In genomic region chr11:10304495-10305261, GRCh38 we compare ENCODE assay signal across 8 cellular contexts. TPM values are rescaled to one million over a fixed set of nuclear protein-coding genes. Genes with fewer than 3 reads are reported as not detected.
A peak's percentile ranks its signal among the peaks of the same experiment; 100 is the strongest.
DNase-seq lines count a peak whose midpoint lies in the region; ATAC-seq and TF ChIP-seq lines count a peak whose summit lies in the region.

A gene with protein sequence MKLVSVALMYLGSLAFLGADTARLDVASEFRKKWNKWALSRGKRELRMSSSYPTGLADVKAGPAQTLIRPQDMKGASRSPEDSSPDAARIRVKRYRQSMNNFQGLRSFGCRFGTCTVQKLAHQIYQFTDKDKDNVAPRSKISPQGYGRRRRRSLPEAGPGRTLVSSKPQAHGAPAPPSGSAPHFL (plus strand): TSS chr11:10305073. CDS start chr11:10305701, 628 bp downstream.

- H2AFZ ChIP-seq in neural cell (ENCODE audit: low read depth, low read length): no peak within 1 kb of the TSS

- H3K4me2 ChIP-seq in BLaER1: peak within 1 kb of the TSS; percentile 97
- no peak within 1 kb of the TSS for H3K4me2 ChIP-seq in neural cell (ENCODE audit: low read length)

- H3K27me3 Mint-ChIP-seq in activated naive CD4-positive, alpha-beta T cell treated with anti-CD3 and anti-CD28 coated beads, Interleukin-2, amount 10 ng/mL, durations not matched to agents 7 days and 5 days: peaks cover 94% of the 10 kb centered on the region

- H3F3A ChIP-seq in neural cell (ENCODE audit: insufficient read depth, low read length, poor library complexity, severe bottlenecking): no peaks in the 10 kb centered on the region

- no peak within 1 kb of the TSS for H3K9ac ChIP-seq in BLaER1
- no peak within 1 kb of the TSS for H3K9ac ChIP-seq in neural cell (ENCODE audit: low read length)

- H3K4me1 Mint-ChIP-seq in activated naive CD4-positive, alpha-beta T cell treated with anti-CD3 and anti-CD28 coated beads, Interleukin-2, amount 10 ng/mL, durations not matched to agents 7 days and 5 days: peaks cover 66% of the 10 kb centered on the region

- TF ChIP-seq POLR2A in GM18505 (IDR thresholded peaks at IDR 0.05; ENCODE audit: borderline replicate concordance, extremely low read depth, insufficient read depth, insufficient read length) (peak; percentile 37), vagina (IDR thresholded peaks at IDR 0.05) (peak in 1 of 2 donors; percentile 96)

- H3K4me3 ChIP-seq in BLaER1 (peak within 1 kb of the TSS; percentile 70), neural cell (ENCODE audit: low read length) (peak within 1 kb of the TSS; percentile 64), vagina (peak within 1 kb of the TSS; percentile 84 to 85)

- H3K27me3 ChIP-seq in BLaER1: peaks cover 100% of the 10 kb centered on the region
- peaks cover 94% of the 10 kb centered on the region for H3K27me3 ChIP-seq in neural cell (ENCODE audit: insufficient read depth, low read depth, low read length)
- H3K27me3 ChIP-seq in vagina: no peaks in the 10 kb centered on the region

- no peaks in the 10 kb centered on the region for H3K36me3 ChIP-seq in BLaER1
- H3K36me3 ChIP-seq in neural cell (ENCODE audit: insufficient read depth, low read length): no peaks in the 10 kb centered on the region
- H3K36me3 ChIP-seq in vagina: no peaks in the 10 kb centered on the region

- H3K27ac ChIP-seq in BLaER1 (no peak within 1 kb of the TSS), neural cell (ENCODE audit: low read length) (no peak within 1 kb of the TSS), vagina (peak within 1 kb of the TSS; percentile 96)

- TF ChIP-seq EP300 in neural cell (conservative IDR thresholded peaks at IDR 0.05; ENCODE audit: poor library complexity, severe bottlenecking): no peak

- TF ChIP-seq RAD21 in neural cell (conservative IDR thresholded peaks at IDR 0.05): no peak

- CTCF ChIA-PET in activated naive CD4-positive, alpha-beta T cell treated with anti-CD3 and anti-CD28 coated beads, Interleukin-2, amount 10 ng/mL, durations not matched to agents 7 days and 5 days (lab: Charles Lee): interaction anchor here (0.8 to 4.6 kb wide), 10 partner anchors 9 to 556 kb away, joined by 3 to 47 read pairs (median 5); no protein-coding TSS in a partner anchor

- intact Hi-C loops in vagina (cut with DNase I): loop anchor here (5.0 to 10.0 kb wide), 4 partner anchors 320 to 690 kb away; no protein-coding TSS in a partner anchor

- peaks cover 7% of the 10 kb centered on the region for H3K36me3 Mint-ChIP-seq in activated naive CD4-positive, alpha-beta T cell treated with anti-CD3 and anti-CD28 coated beads, Interleukin-2, amount 10 ng/mL, durations not matched to agents 7 days and 5 days

- peak within 1 kb of the TSS; percentile 95 for H3K4me3 Mint-ChIP-seq in activated naive CD4-positive, alpha-beta T cell treated with anti-CD3 and anti-CD28 coated beads, Interleukin-2, amount 10 ng/mL, durations not matched to agents 7 days and 5 days

- H3K9me3 ChIP-seq in BLaER1 (no peaks in the 10 kb centered on the region), neural cell (ENCODE audit: low read length) (no peaks in the 10 kb centered on the region), vagina (no peaks in the 10 kb centered on the region)

- H3K4me1 ChIP-seq in BLaER1 (peaks cover 71% of the 10 kb centered on the region), vagina (peaks cover 52% of the 10 kb centered on the region)

- ATAC-seq in GM18505 (IDR thresholded peaks at IDR 0.05; ENCODE audit: unreplicated experiment) (no peak), HG03039 (IDR thresholded peaks at IDR 0.05; ENCODE audit: unreplicated experiment) (no peak)

- no peaks in the 10 kb centered on the region for H3K9me3 Mint-ChIP-seq in activated naive CD4-positive, alpha-beta T cell treated with anti-CD3 and anti-CD28 coated beads, Interleukin-2, amount 10 ng/mL, durations not matched to agents 7 days and 5 days

- H3K27ac Mint-ChIP-seq in activated naive CD4-positive, alpha-beta T cell treated with anti-CD3 and anti-CD28 coated beads, Interleukin-2, amount 10 ng/mL, durations not matched to agents 7 days and 5 days: no peak within 1 kb of the TSS

- peak; percentile 79 for DNase-seq in NCI-H748 treated with DMSO at 0.1 percent for 48 hours (lab: John Stamatoyannopoulos, UW)
- peak; percentile 53 for DNase-seq in activated naive CD4-positive, alpha-beta T cell treated with anti-CD3 and anti-CD28 coated beads, Interleukin-2, amount 10 ng/mL, durations not matched to agents 7 days and 5 days
- DNase-seq in germinal center (ENCODE audit: low spot score): peak; percentile 48
- DNase-seq in vagina (ENCODE audit: extremely low spot score in 2 of 2): peak in 1 of 2 donors; percentile 94

- no peaks in the 10 kb centered on the region for H3K79me2 ChIP-seq in neural cell (replicated peaks; ENCODE audit: insufficient read depth, low read length)

- no peaks in the 10 kb centered on the region for H3K9me2 ChIP-seq in neural cell (ENCODE audit: insufficient read depth, low read length)

- peaks cover 74% of the 10 kb centered on the region for H4K20me1 ChIP-seq in BLaER1
- H4K20me1 ChIP-seq in neural cell (ENCODE audit: insufficient read depth): no peaks in the 10 kb centered on the region

- TF ChIP-seq CTCF in neural cell (IDR thresholded peaks at IDR 0.05; ENCODE audit: poor library complexity, severe bottlenecking) (peak; percentile 56), vagina (IDR thresholded peaks at IDR 0.05) (peak; percentile 41 to 73 (median 46))

TF ChIP-seq in neural cell, 6 proteins besides CTCF, POLR2A, EP300 and RAD21:
- no peak for TF ChIP-seq MXI1 (conservative IDR thresholded peaks at IDR 0.05; ENCODE audit: poor library complexity, severe bottlenecking)
- no peak for TF ChIP-seq POLR2AphosphoS5 (IDR thresholded peaks at IDR 0.05)
- TF ChIP-seq EZH2 (IDR thresholded peaks at IDR 0.05; ENCODE audit: borderline replicate concordance, insufficient read depth, low read length, poor library complexity, severe bottlenecking): no peak
- TF ChIP-seq SMC3 (conservative IDR thresholded peaks at IDR 0.05; ENCODE audit: poor library complexity): no peak
- no peak for TF ChIP-seq REST (IDR thresholded peaks at IDR 0.05; ENCODE audit: borderline replicate concordance)
- no peak for TF ChIP-seq TAF1 (IDR thresholded peaks at IDR 0.05; ENCODE audit: low read depth)

RNA-seq across cellular contexts. Expression of the gene that starts here (rescaled TPM):
- polyA plus RNA-seq in neural cell: 0.30 and 1.6 TPM in 2 replicates
- polyA minus RNA-seq in neural cell: not detected in 2 replicates
- total RNA-seq in vagina: 130 TPM
